Comparison of ENCODE assay signal across 10 cellular contexts in the genomic region with DNA sequence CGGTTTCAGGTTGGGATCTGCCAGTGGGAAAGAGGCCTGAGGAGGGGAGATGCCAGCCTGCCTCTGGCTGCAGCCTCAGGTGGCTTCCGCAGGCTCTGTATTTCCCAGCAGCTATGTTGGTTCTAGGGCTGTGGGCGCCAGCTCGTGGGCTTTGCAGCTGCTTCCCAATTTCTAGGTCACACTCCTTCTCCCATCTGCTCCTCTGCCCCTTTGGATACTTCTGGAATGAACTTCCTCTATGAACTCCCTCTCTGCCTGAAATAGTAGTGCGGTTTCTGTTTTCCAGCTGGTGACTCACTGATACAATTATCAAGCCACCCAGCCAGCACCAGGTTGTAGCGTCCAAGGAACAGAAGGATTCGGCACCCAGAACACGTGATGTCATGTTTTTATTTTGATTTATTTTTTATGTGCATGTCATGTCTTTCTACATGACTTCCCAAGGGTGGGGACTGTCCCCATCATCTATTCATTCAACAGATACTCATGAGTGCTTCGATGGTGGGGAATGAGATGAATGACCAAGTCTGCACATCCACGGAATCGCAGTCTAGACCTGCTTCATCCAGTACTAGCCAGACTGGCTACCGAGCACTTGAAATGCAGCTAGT. TPM values are rescaled to one million over a fixed set of nuclear protein-coding genes. Genes with fewer than 3 reads are reported as not detected.
DNase-seq lines count a peak whose midpoint lies in the region; ATAC-seq and TF ChIP-seq lines count a peak whose summit lies in the region.
"Had no signal": no experiment of that assay in that cellular context is flagged by ENCODE, and none has a peak within 500 bp of the region (broad histone marks: within the 10 kb centered on the region; RNA-seq: fewer than 3 reads in every experiment).

No MANE protein-coding gene starts in this region.

- no peaks in the 10 kb centered on the region for H3K4me1 Mint-ChIP-seq in CD8-positive, alpha-beta T cell (ENCODE audit: low read depth)
- H3K4me1 Mint-ChIP-seq: activated naive CD4-positive, alpha-beta T cell treated with anti-CD3 and anti-CD28 coated beads, Interleukin-2, amount 50 U/mL, for 24 hours had no signal

- intact Hi-C loops in CD8-positive, alpha-beta T cell (cut with DNase I, micrococcal nuclease) = no loop called here

- DNase-seq in AG10803 (ENCODE audit: low read depth) (peak; percentile 67), NCI-H2171 (lab: John Stamatoyannopoulos, UW) (peak; percentile 24), dermis blood vessel endothelial cell (peak; percentile 88), mucosa of gallbladder (ENCODE audit: low spot score) (peak; percentile 57)
- DNase-seq in CD8-positive, alpha-beta T cell = no peak
- DNase-seq: DND-41 had no signal

- H3K9me3 Mint-ChIP-seq in CD8-positive, alpha-beta T cell = no peaks in the 10 kb centered on the region
- H3K9me3 Mint-ChIP-seq: activated naive CD4-positive, alpha-beta T cell treated with anti-CD3 and anti-CD28 coated beads, Interleukin-2, amount 50 U/mL, for 24 hours had no signal

- ATAC-seq in CD8-positive, alpha-beta T cell = no peak
- no peak for ATAC-seq in HG03175 (IDR thresholded peaks at IDR 0.05; ENCODE audit: unreplicated experiment)
- ATAC-seq in GM21786 (IDR thresholded peaks at IDR 0.05; ENCODE audit: unreplicated experiment) = no peak
- no peak for ATAC-seq in GM18519 (IDR thresholded peaks at IDR 0.05; ENCODE audit: low FRiP score, unreplicated experiment)

- no peaks in the 10 kb centered on the region for H3K36me3 ChIP-seq in CD8-positive, alpha-beta T cell (ENCODE audit: insufficient read depth, low read length)

- no peaks in the 10 kb centered on the region for H3K36me3 Mint-ChIP-seq in CD8-positive, alpha-beta T cell
- H3K36me3 Mint-ChIP-seq: activated naive CD4-positive, alpha-beta T cell treated with anti-CD3 and anti-CD28 coated beads, Interleukin-2, amount 50 U/mL, for 24 hours had no signal

- H3K27ac ChIP-seq in CD8-positive, alpha-beta T cell (ENCODE audit: low read depth, low read length) = no peak overlapping the region

- no peaks in the 10 kb centered on the region for H3K27me3 ChIP-seq in CD8-positive, alpha-beta T cell (ENCODE audit: insufficient read depth, low read length)

- H3K27ac Mint-ChIP-seq in CD8-positive, alpha-beta T cell = no peak overlapping the region
- H3K27ac Mint-ChIP-seq: activated naive CD4-positive, alpha-beta T cell treated with anti-CD3 and anti-CD28 coated beads, Interleukin-2, amount 50 U/mL, for 24 hours had no signal

- CTCF ChIA-PET in CD8-positive, alpha-beta T cell (lab: Charles Lee) = no interaction called here

- no peak overlapping the region for H3K4me3 Mint-ChIP-seq in CD8-positive, alpha-beta T cell
- H3K4me3 Mint-ChIP-seq: activated naive CD4-positive, alpha-beta T cell treated with anti-CD3 and anti-CD28 coated beads, Interleukin-2, amount 50 U/mL, for 24 hours had no signal

- no peak overlapping the region for H3K4me3 ChIP-seq in AG10803 (ENCODE audit: low read length)
- H3K4me3 ChIP-seq in CD8-positive, alpha-beta T cell (ENCODE audit: low read depth, low read length) = no peak overlapping the region

- POLR2A ChIA-PET in CD8-positive, alpha-beta T cell (lab: Charles Lee) = interaction anchor here (1.2 kb wide), 1 partner anchor 18 kb away, joined by 3 read pairs; no protein-coding TSS in a partner anchor

- no peaks in the 10 kb centered on the region for H3K4me1 ChIP-seq in CD8-positive, alpha-beta T cell (ENCODE audit: insufficient read depth, low read length)

- no peaks in the 10 kb centered on the region for H3K9me3 ChIP-seq in CD8-positive, alpha-beta T cell (ENCODE audit: low read length)

- no peak for TF ChIP-seq CTCF in AG10803 (conservative IDR thresholded peaks at IDR 0.05; ENCODE audit: low read length)
- no peak for TF ChIP-seq CTCF in CD8-positive, alpha-beta T cell (IDR thresholded peaks at IDR 0.05)

- H3K27me3 Mint-ChIP-seq in CD8-positive, alpha-beta T cell (ENCODE audit: low read depth) = no peaks in the 10 kb centered on the region
- H3K27me3 Mint-ChIP-seq: activated naive CD4-positive, alpha-beta T cell treated with anti-CD3 and anti-CD28 coated beads, Interleukin-2, amount 50 U/mL, for 24 hours had no signal

RNA-seq across cellular contexts. Expression of gene TGM2, which starts 38.0 kb away (rescaled TPM):
- total RNA-seq in dermis blood vessel endothelial cell (401 and 1,564 TPM in 2 replicates), mucosa of gallbladder (389 TPM)
- not detected for total RNA-seq in CD8-positive, alpha-beta T cell

Comparison
In these comparisons a context has a peak if more than half of its experiments do, and no peak if none do; other contexts are left out.
1. DNase-seq: peak in AG10803 (single experiment), NCI-H2171 (single experiment), dermis blood vessel endothelial cell (single experiment) and mucosa of gallbladder (single experiment); none in CD8-positive, alpha-beta T cell (0 of 7).
2. RNA of gene TGM2, which starts 38.0 kb away (total RNA-seq): 401 to 1,564 TPM in dermis blood vessel endothelial cell and 389 TPM in mucosa of gallbladder (single experiment); not detected in CD8-positive, alpha-beta T cell; every median in the first group is over 100 times any median in the second.